In the genomic region with DNA sequence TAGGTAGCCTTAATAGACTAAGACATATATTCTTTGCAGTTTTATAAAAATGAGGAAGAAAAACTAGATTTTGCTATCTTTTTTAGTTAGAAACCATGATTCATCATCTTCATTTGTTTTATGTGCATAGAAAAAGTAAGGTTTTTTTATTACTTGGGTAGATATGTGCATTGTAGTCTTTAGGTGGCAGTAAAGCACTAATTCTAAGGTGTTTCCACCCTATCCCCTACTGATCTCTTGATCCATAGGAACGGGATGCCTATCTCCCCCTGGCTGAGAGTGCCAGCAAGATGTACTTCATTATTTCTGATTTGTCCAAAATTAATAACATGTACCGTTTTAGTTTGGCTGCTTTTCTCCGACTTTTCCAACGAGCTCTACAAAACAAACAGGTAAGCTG, we compare ENCODE assay signal across 10 cellular contexts.
DNase-seq lines count a peak whose midpoint lies in the region; ATAC-seq and TF ChIP-seq lines count a peak whose summit lies in the region.
"Had no signal": no experiment of that assay in that cellular context is flagged by ENCODE, and none has a peak within 500 bp of the region (broad histone marks: within the 10 kb centered on the region; RNA-seq: fewer than 3 reads in every experiment).

No MANE protein-coding gene starts in this region.

- H3K27ac ChIP-seq in AG04450 (ENCODE audit: low read depth, low read length), result no peak overlapping the region
- H3K27ac ChIP-seq in HCT116 (ENCODE audit: low read depth, low read length), result no peak overlapping the region
- no peak overlapping the region for H3K27ac ChIP-seq in vagina
- H3K27ac ChIP-seq: epithelial cell of prostate had no signal

- no peaks in the 10 kb centered on the region for H3K79me2 ChIP-seq in HCT116 (ENCODE audit: insufficient read depth, low read length)

- intact Hi-C loops in HCT116 (cut with micrococcal nuclease) (loop anchor here (1.0 to 5.0 kb wide), 2 partner anchors 344 to 400 kb away; no protein-coding TSS in a partner anchor), vagina (cut with DNase I) (no loop called here)
- intact Hi-C loops in activated CD8-positive, alpha-beta T cell treated with anti-CD3 and anti-CD28 coated beads for 36 hours (cut with micrococcal nuclease), result no loop called here

- H3K36me3 ChIP-seq in HCT116 (ENCODE audit: control insufficient read depth in 1 of 2, insufficient read depth in 2 of 2, low read length in 2 of 2) (no peaks in the 10 kb centered on the region), vagina (peaks cover 0 to 13% of the 10 kb centered on the region in 2 donors)

- no peaks in the 10 kb centered on the region for H3K9me3 Mint-ChIP-seq in activated CD8-positive, alpha-beta T cell treated with anti-CD3 and anti-CD28 coated beads for 36 hours

- H3K4me3 Mint-ChIP-seq in activated CD8-positive, alpha-beta T cell treated with anti-CD3 and anti-CD28 coated beads for 36 hours, result no peak overlapping the region

- peak; percentile 59 for TF ChIP-seq CTCF in AG04450 (IDR thresholded peaks at IDR 0.05; ENCODE audit: low read depth, low read length)
- TF ChIP-seq CTCF in HCT116 (IDR thresholded peaks at IDR 0.05 in 2 of 3, conservative IDR thresholded peaks at IDR 0.05 in 1 of 3; ENCODE audit: borderline replicate concordance in 1 of 3, insufficient read depth in 1 of 3, low read depth in 2 of 3, low read length in 2 of 3), result peak; percentile 46 to 70 (median 58); a peak in 5 of 6 replicates
- TF ChIP-seq CTCF in fibroblast of the aortic adventitia (IDR thresholded peaks at IDR 0.05; ENCODE audit: insufficient read depth, low read length), result peak; percentile 35
- TF ChIP-seq CTCF in activated CD8-positive, alpha-beta T cell treated with anti-CD3 and anti-CD28 coated beads for 36 hours (IDR thresholded peaks at IDR 0.05), result no peak
- TF ChIP-seq CTCF in vagina (IDR thresholded peaks at IDR 0.05), result no peak

- H3K4me3 ChIP-seq in AG04450 (ENCODE audit: low read depth, low read length) (no peak overlapping the region), HCT116 (replicated peaks in 1 of 2; ENCODE audit: low read depth in 1 of 2, low read length in 2 of 2) (no peak overlapping the region), fibroblast of the aortic adventitia (ENCODE audit: low read depth, low read length) (no peak overlapping the region), vagina (no peak overlapping the region)

- no peak overlapping the region for H2AFZ ChIP-seq in HCT116 (ENCODE audit: low read depth, low read length, poor library complexity, severe bottlenecking)

- BruUV-seq in HCT116 (replicated peaks; lab: Mats Ljungman, UMichigan), result no TSS peak

- H3K9me3 ChIP-seq in AG04450 (ENCODE audit: control insufficient read depth, insufficient read depth, low read length) (no peaks in the 10 kb centered on the region), HCT116 (ENCODE audit: control insufficient read depth in 1 of 2, insufficient read depth in 1 of 2, low read depth in 1 of 2, low read length in 2 of 2) (no peaks in the 10 kb centered on the region), vagina (no peaks in the 10 kb centered on the region)

- CTCF ChIA-PET in AG04450 (lab: Charles Lee), result interaction anchor here (0.7 to 1.6 kb wide), 11 partner anchors 11 to 442 kb away, joined by 3 to 8 read pairs (median 4); no protein-coding TSS in a partner anchor
- CTCF ChIA-PET in HCT116 (lab: Charles Lee), result interaction anchor here (1.4 kb wide), 1 partner anchor 8 kb away, joined by 4 read pairs; no protein-coding TSS in a partner anchor
- CTCF ChIA-PET in activated CD8-positive, alpha-beta T cell treated with anti-CD3 and anti-CD28 coated beads for 36 hours (lab: Charles Lee), result interaction anchor here (0.9 kb wide), 1 partner anchor 352 kb away, joined by 3 read pairs; no protein-coding TSS in a partner anchor

- H3K4me1 ChIP-seq in HCT116 (ENCODE audit: control insufficient read depth in 1 of 2, insufficient read depth in 2 of 2, low read length in 2 of 2), result no peaks in the 10 kb centered on the region
- no peaks in the 10 kb centered on the region for H3K4me1 ChIP-seq in vagina

- H3K36me3 Mint-ChIP-seq in activated CD8-positive, alpha-beta T cell treated with anti-CD3 and anti-CD28 coated beads for 36 hours (ENCODE audit: low read depth), result no peaks in the 10 kb centered on the region

- POLR2A ChIA-PET in AG04450 (lab: Yijun Ruan, JAX) (no interaction called here), HCT116 (lab: Charles Lee) (no interaction called here)
- POLR2A ChIA-PET in activated CD8-positive, alpha-beta T cell treated with anti-CD3 and anti-CD28 coated beads for 36 hours (lab: Charles Lee), result no interaction called here

- DNase-seq in AG04450 (ENCODE audit: low read depth, low spot score) (no peak), HCT116 (ENCODE audit: low read depth, low spot score) (peak; percentile 35), RKO (ENCODE audit: low spot score) (peak; percentile 56), fibroblast of the aortic adventitia (ENCODE audit: low read depth) (peak; percentile 40), vagina (ENCODE audit: extremely low spot score in 2 of 2) (no peak), SKM-1 treated with dmso at 0.1 percent for 144 hours (lab: John Stamatoyannopoulos, UW; ENCODE audit: unreplicated experiment) (no peak)
- DNase-seq in activated CD8-positive, alpha-beta T cell treated with anti-CD3 and anti-CD28 coated beads for 36 hours, result no peak
- DNase-seq: stimulated activated naive CD8-positive, alpha-beta T cell treated with anti-CD3 and anti-CD28 coated beads, Interleukin-15, Interleukin-2, amounts not matched to agents 100 U/mL and 50 U/mL, for 24 hours had no signal

- RAD21 ChIA-PET in HCT116 (lab: Charles Lee; ENCODE audit: low non-redundant PET in 1 of 2, low total read pairs in 2 of 2, uncharacterized antibody in 2 of 2, unreplicated experiment in 2 of 2), result no interaction called here

- peak; percentile 73 for TF ChIP-seq RAD21 in HCT116 (IDR thresholded peaks at IDR 0.05; ENCODE audit: low read depth)

- no peaks in the 10 kb centered on the region for H3K9me2 ChIP-seq in HCT116 (ENCODE audit: insufficient read depth)

- TF ChIP-seq POLR2A in HCT116 (IDR thresholded peaks at IDR 0.05; ENCODE audit: borderline replicate concordance, extremely low read depth, insufficient read depth, insufficient read length) (no peak), vagina (IDR thresholded peaks at IDR 0.05) (no peak)

- H3K4me2 ChIP-seq in HCT116 (ENCODE audit: low read length), result no peak overlapping the region

- ATAC-seq in HCT116, result peak; percentile 98
- ATAC-seq in activated CD8-positive, alpha-beta T cell treated with anti-CD3 and anti-CD28 coated beads for 36 hours, result no peak
- no peak for ATAC-seq in activated CD4-positive, CD25-positive, alpha-beta regulatory T cell treated with anti-CD3 and anti-CD28 coated beads, Interleukin-2, amount 50 U/mL, for 24 hours
- ATAC-seq: stimulated activated naive CD8-positive, alpha-beta T cell treated with anti-CD3 and anti-CD28 coated beads, Interleukin-15, Interleukin-2, amounts not matched to agents 100 U/mL and 50 U/mL, for 24 hours had no signal

- H3K4me1 Mint-ChIP-seq in activated CD8-positive, alpha-beta T cell treated with anti-CD3 and anti-CD28 coated beads for 36 hours (ENCODE audit: low read depth), result no peaks in the 10 kb centered on the region

- H3K27ac Mint-ChIP-seq in activated CD8-positive, alpha-beta T cell treated with anti-CD3 and anti-CD28 coated beads for 36 hours, result no peak overlapping the region

- no peaks in the 10 kb centered on the region for H3K27me3 Mint-ChIP-seq in activated CD8-positive, alpha-beta T cell treated with anti-CD3 and anti-CD28 coated beads for 36 hours

- no peaks in the 10 kb centered on the region for H3K27me3 ChIP-seq in AG04450 (ENCODE audit: control insufficient read depth, insufficient read depth, low read length)
- H3K27me3 ChIP-seq in HCT116 (ENCODE audit: insufficient read depth, low read length), result no peaks in the 10 kb centered on the region
- H3K27me3 ChIP-seq in vagina, result no peaks in the 10 kb centered on the region

- no peak overlapping the region for H3K9ac ChIP-seq in HCT116 (ENCODE audit: low read length)

- H4K20me1 ChIP-seq in HCT116 (ENCODE audit: insufficient read depth), result no peaks in the 10 kb centered on the region

TF ChIP-seq in HCT116, 20 proteins besides CTCF, POLR2A, EP300 and RAD21:
- TF ChIP-seq EZH2 (IDR thresholded peaks at IDR 0.05), result no peak
- no peak for TF ChIP-seq ZFX (IDR thresholded peaks at IDR 0.05)
- TF ChIP-seq SIN3A (IDR thresholded peaks at IDR 0.05; ENCODE audit: low read depth), result no peak
- TF ChIP-seq YY1 (IDR thresholded peaks at IDR 0.05; ENCODE audit: extremely low read depth, insufficient replicate concordance, low read depth, low read length), result no peak
- TF ChIP-seq SP1 (IDR thresholded peaks at IDR 0.05; ENCODE audit: low read depth), result no peak
- TF ChIP-seq EGR1 (IDR thresholded peaks at IDR 0.05; ENCODE audit: low read depth), result no peak
- no peak for TF ChIP-seq POLR2AphosphoS5 (IDR thresholded peaks at IDR 0.05; ENCODE audit: low read depth, low read length)
- TF ChIP-seq EZH2phosphoT487 (IDR thresholded peaks at IDR 0.05; ENCODE audit: borderline replicate concordance), result no peak
- no peak for TF ChIP-seq SRF (IDR thresholded peaks at IDR 0.05; ENCODE audit: low read depth)
- no peak for TF ChIP-seq CBX3 (IDR thresholded peaks at IDR 0.05; ENCODE audit: low read depth)
- no peak for TF ChIP-seq CEBPB (IDR thresholded peaks at IDR 0.05; ENCODE audit: low read depth)
- no peak for TF ChIP-seq ELF1 (IDR thresholded peaks at IDR 0.05; ENCODE audit: borderline replicate concordance, low read depth)
- no peak for TF ChIP-seq ZNF274 (IDR thresholded peaks at IDR 0.05; ENCODE audit: low read depth, low read length)
- TF ChIP-seq, protein P1, sequence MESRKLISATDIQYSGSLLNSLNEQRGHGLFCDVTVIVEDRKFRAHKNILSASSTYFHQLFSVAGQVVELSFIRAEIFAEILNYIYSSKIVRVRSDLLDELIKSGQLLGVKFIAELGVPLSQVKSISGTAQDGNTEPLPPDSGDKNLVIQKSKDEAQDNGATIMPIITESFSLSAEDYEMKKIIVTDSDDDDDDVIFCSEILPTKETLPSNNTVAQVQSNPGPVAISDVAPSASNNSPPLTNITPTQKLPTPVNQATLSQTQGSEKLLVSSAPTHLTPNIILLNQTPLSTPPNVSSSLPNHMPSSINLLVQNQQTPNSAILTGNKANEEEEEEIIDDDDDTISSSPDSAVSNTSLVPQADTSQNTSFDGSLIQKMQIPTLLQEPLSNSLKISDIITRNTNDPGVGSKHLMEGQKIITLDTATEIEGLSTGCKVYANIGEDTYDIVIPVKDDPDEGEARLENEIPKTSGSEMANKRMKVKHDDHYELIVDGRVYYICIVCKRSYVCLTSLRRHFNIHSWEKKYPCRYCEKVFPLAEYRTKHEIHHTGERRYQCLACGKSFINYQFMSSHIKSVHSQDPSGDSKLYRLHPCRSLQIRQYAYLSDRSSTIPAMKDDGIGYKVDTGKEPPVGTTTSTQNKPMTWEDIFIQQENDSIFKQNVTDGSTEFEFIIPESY (IDR thresholded peaks at IDR 0.05; ENCODE audit: extremely low read depth, insufficient replicate concordance, low read length), result no peak

Comparison
In these comparisons a context has a peak if more than half of its experiments do, and no peak if none do; other contexts are left out.
1. DNase-seq: peak in HCT116 (single experiment), RKO (single experiment) and fibroblast of the aortic adventitia (single experiment); none in AG04450 (single experiment), activated CD8-positive, alpha-beta T cell treated with anti-CD3 and anti-CD28 coated beads for 36 hours (single experiment), vagina (0 of 2) and SKM-1 treated with dmso at 0.1 percent for 144 hours (single experiment).
2. CTCF ChIP-seq: peak in AG04450 (single experiment), HCT116 (3 of 3) and fibroblast of the aortic adventitia (single experiment); none in activated CD8-positive, alpha-beta T cell treated with anti-CD3 and anti-CD28 coated beads for 36 hours (single experiment) and vagina (0 of 3).